ENCODE assay signal across 26 cellular contexts in genomic region chr2:205511221-205511620, GRCh38.
A peak's percentile ranks its signal among the peaks of the same experiment; 100 is the strongest.
DNase-seq lines count a peak whose midpoint lies in the region.
"Had no signal": no experiment of that assay in that cellular context is flagged by ENCODE, and none has a peak within 500 bp of the region (broad histone marks: within the 10 kb centered on the region; RNA-seq: fewer than 3 reads in every experiment).

No MANE protein-coding gene starts in this region.

- DNase-seq in EL (peak; percentile 30), OCI-M1 (lab: John Stamatoyannopoulos, UW) (peak; percentile 31), dedifferentiated amniotic fluid mesenchymal stem cell (ENCODE audit: extremely low spot score) (peak; percentile 38), renal cortical epithelial cell (ENCODE audit: low read depth) (peak; percentile 12), NCI-H2227 treated with DMSO at 0.1 percent for 48 hours (lab: John Stamatoyannopoulos, UW) (no peak), NCI-H524 (lab: John Stamatoyannopoulos, UW) (no peak), DMS79 treated with DMSO at 0.1 percent for 48 hours (lab: John Stamatoyannopoulos, UW) (no peak)
- DNase-seq: activated CD4-positive, alpha-beta T cell treated with anti-CD3 and anti-CD28 coated beads, Interleukin-2, amount 10 ng/mL, durations not matched to agents 24 days and 14 days; cortex of kidney; effector memory CD8-positive, alpha-beta T cell; foreskin fibroblast; heart left ventricle; Karpas-422; MV-4-11; naive thymus-derived CD8-positive, alpha-beta T cell; NCI-H1436 treated with DMSO at 0.1 percent for 48 hours; NCI-H2107; NCI-H748 treated with DMSO at 0.1 percent for 48 hours; Peyer's patch; right lobe of liver; SHP77 treated with DMSO at 0.1 percent for 48 hours; stimulated activated CD8-positive, alpha-beta memory T cell treated with anti-CD3 and anti-CD28 coated beads, Interleukin-4, amount 100 ng/mL, for 48 hours; stimulated activated naive CD8-positive, alpha-beta T cell treated with anti-CD3 and anti-CD28 coated beads, Interleukin-15, amount 100 ng/mL, for 72 hours; T1000; thyroid gland; uterus had no signal

Comparison
In these comparisons a context has a peak if more than half of its experiments do, and no peak if none do; other contexts are left out.
1. DNase-seq: peak in EL (single experiment), OCI-M1 (single experiment), dedifferentiated amniotic fluid mesenchymal stem cell (single experiment) and renal cortical epithelial cell (single experiment); none in NCI-H2227 treated with DMSO at 0.1 percent for 48 hours (single experiment), NCI-H524 (0 of 2) and DMS79 treated with DMSO at 0.1 percent for 48 hours (single experiment).